ENCODE assay signal across 10 cellular contexts in the genomic region with DNA sequence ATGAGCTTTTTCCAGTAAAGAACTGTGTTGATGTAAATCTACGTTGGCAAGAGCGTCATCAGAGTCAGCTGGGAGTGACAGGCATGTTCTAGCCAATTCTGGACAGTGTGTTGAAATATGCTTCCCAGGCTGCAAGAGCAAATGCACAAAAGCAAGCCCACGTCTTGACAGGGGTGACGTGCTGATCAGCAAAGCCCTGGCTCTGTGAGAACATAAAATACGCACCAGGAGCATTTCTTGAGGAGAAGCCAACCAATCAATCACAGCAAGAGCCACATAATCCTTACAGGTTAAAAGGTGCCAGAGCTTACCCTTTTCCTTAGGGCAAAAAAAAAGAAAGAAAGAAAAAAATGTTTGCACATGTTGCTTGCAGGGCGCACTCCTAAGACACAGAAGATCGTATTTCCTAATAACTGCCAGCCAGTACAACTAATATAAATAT.
A peak's percentile ranks its signal among the peaks of the same experiment; 100 is the strongest.
DNase-seq lines count a peak whose midpoint lies in the region; ATAC-seq and TF ChIP-seq lines count a peak whose summit lies in the region.
"Had no signal": no experiment of that assay in that cellular context is flagged by ENCODE, and none has a peak within 500 bp of the region (broad histone marks: within the 10 kb centered on the region; RNA-seq: fewer than 3 reads in every experiment).

No MANE protein-coding gene starts in this region.

- H2BK120ac ChIP-seq in neuronal stem cell (ENCODE audit: low read depth, low read length): no peak overlapping the region

- no peak overlapping the region for H3K14ac ChIP-seq in neuronal stem cell (ENCODE audit: low read length)

- no peak overlapping the region for H2AK5ac ChIP-seq in neuronal stem cell (ENCODE audit: low read depth, low read length)

- H3K27me3 ChIP-seq in right lobe of liver (no peaks in the 10 kb centered on the region), thoracic aorta (replicated peaks; ENCODE audit: insufficient read depth) (no peaks in the 10 kb centered on the region), neuronal stem cell (ENCODE audit: control insufficient read depth in 3 of 3, insufficient read depth in 3 of 3, low read depth in 1 of 3, low read length in 3 of 3) (no peaks in the 10 kb centered on the region)
- H3K27me3 ChIP-seq: adrenal gland had no signal

- no peak overlapping the region for H3K9ac ChIP-seq in neuronal stem cell (ENCODE audit: low read depth, low read length, poor library complexity)

- H3K27ac Mint-ChIP-seq in brain: peak overlapping the region in 4 of 5 experiments; percentile 25 to 97 (median 90)
- H3K27ac Mint-ChIP-seq: memory B cell had no signal

- H3K18ac ChIP-seq in neuronal stem cell (ENCODE audit: low read length): no peak overlapping the region

- intact Hi-C loops in right lobe of liver (cut with DNase I): no loop called here

- TF ChIP-seq POLR2A in right lobe of liver (IDR thresholded peaks at IDR 0.05): no peak

- no peak overlapping the region for H3K4ac ChIP-seq in neuronal stem cell (ENCODE audit: low read length)

- H3K9me3 Mint-ChIP-seq in brain: peaks cover 0 to 3% (median 0%) of the 10 kb centered on the region in 5 experiments
- H3K9me3 Mint-ChIP-seq: memory B cell had no signal

- no peaks in the 10 kb centered on the region for H3K79me1 ChIP-seq in neuronal stem cell (ENCODE audit: low read depth, low read length)

- no peak overlapping the region for H2BK15ac ChIP-seq in neuronal stem cell (ENCODE audit: low read length)

- H3K4me1 Mint-ChIP-seq in brain: peaks cover 54% of the 10 kb centered on the region

- no peak overlapping the region for H2AFZ ChIP-seq in neuronal stem cell (ENCODE audit: low read length)

- H3K4me2 ChIP-seq in neuronal stem cell (ENCODE audit: insufficient read depth, low read length, poor library complexity, severe bottlenecking): no peak overlapping the region

- H4K91ac ChIP-seq in neuronal stem cell (ENCODE audit: low read depth, low read length, poor library complexity): no peak overlapping the region

- H3K9me3 ChIP-seq in right lobe of liver (no peaks in the 10 kb centered on the region), thoracic aorta (no peaks in the 10 kb centered on the region), neuronal stem cell (replicated peaks in 1 of 2; ENCODE audit: control insufficient read depth in 2 of 2, insufficient read depth in 1 of 2, low read depth in 1 of 2, low read length in 2 of 2) (no peaks in the 10 kb centered on the region)
- H3K9me3 ChIP-seq: adrenal gland had no signal

- peak overlapping the region; percentile 29 to 57 (median 53) for H3K27ac ChIP-seq in right lobe of liver
- peak overlapping the region in 1 of 2 donors; percentile 7 for H3K27ac ChIP-seq in thoracic aorta
- H3K27ac ChIP-seq in neuronal stem cell (replicated peaks; ENCODE audit: low read length): no peak overlapping the region
- H3K27ac ChIP-seq: adrenal gland had no signal

- H3K4me3 ChIP-seq in right lobe of liver (no peak overlapping the region), thoracic aorta (peak overlapping the region; percentile 50), neuronal stem cell (ENCODE audit: low read length in 2 of 2) (no peak overlapping the region)
- H3K4me3 ChIP-seq: adrenal gland had no signal

- peaks cover 5% of the 10 kb centered on the region for H3K27me3 Mint-ChIP-seq in brain
- H3K27me3 Mint-ChIP-seq: memory B cell had no signal

- H3K36me3 ChIP-seq in right lobe of liver (no peaks in the 10 kb centered on the region), thoracic aorta (no peaks in the 10 kb centered on the region), neuronal stem cell (replicated peaks in 1 of 2; ENCODE audit: control insufficient read depth in 2 of 2, insufficient read depth in 2 of 2, low read length in 2 of 2) (no peaks in the 10 kb centered on the region)
- H3K36me3 ChIP-seq: adrenal gland had no signal

- no peak overlapping the region for H2BK12ac ChIP-seq in neuronal stem cell (ENCODE audit: low read length)

- TF ChIP-seq CTCF in brain (conservative IDR thresholded peaks at IDR 0.05) (no peak), right lobe of liver (IDR thresholded peaks at IDR 0.05) (no peak), thoracic aorta (IDR thresholded peaks at IDR 0.05) (no peak)

- no peaks in the 10 kb centered on the region for H3K36me3 Mint-ChIP-seq in brain

- H2BK5ac ChIP-seq in neuronal stem cell (ENCODE audit: low read length): no peak overlapping the region

- peak; percentile 43 for DNase-seq in NCI-H146 (lab: John Stamatoyannopoulos, UW)
- peak in 1 of 3 donors; percentile 39 for DNase-seq in right lobe of liver
- no peak for DNase-seq in thoracic aorta (ENCODE audit: low spot score)
- no peak for DNase-seq in neuronal stem cell (ENCODE audit: low spot score)
- DNase-seq in activated CD8-positive, alpha-beta memory T cell treated with anti-CD3 and anti-CD28 coated beads, Interleukin-2, amount 50 U/mL, for 48 hours: no peak
- no peak for DNase-seq in Kasumi-1 (lab: John Stamatoyannopoulos, UW)
- DNase-seq: NCI-H1417 treated with DMSO at 0.1 percent for 48 hours had no signal

- peak overlapping the region in 4 of 5 experiments; percentile 45 to 80 (median 72) for H3K4me3 Mint-ChIP-seq in brain
- H3K4me3 Mint-ChIP-seq: memory B cell had no signal

- H3K23ac ChIP-seq in neuronal stem cell (ENCODE audit: low read depth, low read length, poor library complexity): no peak overlapping the region

- H4K8ac ChIP-seq in neuronal stem cell (ENCODE audit: low read depth, low read length): no peak overlapping the region

- no peaks in the 10 kb centered on the region for H3K4me1 ChIP-seq in right lobe of liver
- H3K4me1 ChIP-seq in thoracic aorta (ENCODE audit: control insufficient read depth in 1 of 2, low read depth in 2 of 2): peaks cover 0 to 9% of the 10 kb centered on the region in 2 donors
- H3K4me1 ChIP-seq in neuronal stem cell (ENCODE audit: control insufficient read depth in 2 of 2, insufficient read depth in 1 of 2, low read depth in 1 of 2, low read length in 2 of 2): peaks cover 0 to 2% of the 10 kb centered on the region in 2 donors
- H3K4me1 ChIP-seq: adrenal gland had no signal

- 65% methylated on average over 7 of the region's 7 CpGs for WGBS in right lobe of liver (ENCODE audit: insufficient coverage, low coverage, low lambda C conversion rate, missing lambda C conversion rate)
- no CpG with 5 or more reads among the region's 7 CpGs for WGBS in neuronal stem cell (ENCODE audit: extremely low coverage in 2 of 2, insufficient read length in 2 of 2, insufficient replicate concordance in 1 of 2), 2 donors

- peak; percentile 77 to 95 (median 89) for ATAC-seq in right lobe of liver
- ATAC-seq in thoracic aorta (ENCODE audit: insufficient number of reproducible peaks, low FRiP score, low read depth): peak; percentile 35
